7 cellular contexts compared by ENCODE assay signal in genomic region chr1:39691383-39692151, GRCh38. TPM values are rescaled to one million over a fixed set of nuclear protein-coding genes. Genes with fewer than 3 reads are reported as not detected.
DNase-seq lines count a peak whose midpoint lies in the region; ATAC-seq, FAIRE-seq and TF ChIP-seq lines count a peak whose summit lies in the region.

HPCAL4 (minus strand) TSS chr1:39691433; CDS start chr1:39684603, 6,830 bp downstream.

- no peaks in the 10 kb centered on the region for H3K36me3 ChIP-seq in HepG2 (replicated peaks in 1 of 2; ENCODE audit: control insufficient read depth in 1 of 2, insufficient read depth in 2 of 2, low read length in 2 of 2)

- BruUV-seq in HepG2 (replicated peaks; lab: Mats Ljungman, UMichigan), result no TSS peak

- no peaks in the 10 kb centered on the region for H3K79me2 ChIP-seq in HepG2 (ENCODE audit: insufficient read depth, low read length)

- no peaks in the 10 kb centered on the region for H3K9me3 ChIP-seq in HepG2 (ENCODE audit: low read length)

- no peak for TF ChIP-seq RAD21 in HepG2 (CRISPR knock-in tag; IDR thresholded peaks at IDR 0.05)

- intact Hi-C loops in HepG2 (cut with micrococcal nuclease; ENCODE audit: unreplicated experiment), result no loop called here

- no peak within 1 kb of the TSS for H3K9ac ChIP-seq in HepG2 (ENCODE audit: insufficient read depth, low read depth, low read length)

- CTCF ChIA-PET in HepG2 (lab: Yijun Ruan, JAX; ENCODE audit: low intra/inter-chr PET ratio, low total read pairs), result no interaction called here

- peaks cover 11% of the 10 kb centered on the region; the same call in 1 of the 2 replicates for H3K4me1 ChIP-seq in HepG2 (ENCODE audit: insufficient read depth, low read length)

- H3K27me3 ChIP-seq in HepG2 (ENCODE audit: control insufficient read depth in 1 of 2, insufficient read depth in 2 of 2, low read length in 2 of 2), result peaks cover 11 to 49% of the 10 kb centered on the region in 2 experiments; a peak in 4 of 5 replicates

- H4K20me1 ChIP-seq in HepG2 (ENCODE audit: insufficient read depth, low read length), result no peaks in the 10 kb centered on the region

- no peak for FAIRE-seq in HepG2 (lab: Jason Lieb, UNC)

- H2AFZ ChIP-seq in HepG2 (ENCODE audit: low read length), result no peak within 1 kb of the TSS

- 33% methylated on average over 19 of the region's 47 CpGs for WGBS in HepG2 (ENCODE audit: low lambda C conversion rate)

- peak; percentile 78 for ATAC-seq in GM18861 (IDR thresholded peaks at IDR 0.05; ENCODE audit: unreplicated experiment)
- ATAC-seq in HG03342 (IDR thresholded peaks at IDR 0.05; ENCODE audit: unreplicated experiment), result peak; percentile 85
- peak; percentile 98 for ATAC-seq in HepG2

- peak within 1 kb of the TSS in 1 of 3 experiments; percentile 43; a peak in 1 of 6 replicates for H3K4me3 ChIP-seq in HepG2 (replicated peaks in 1 of 3; ENCODE audit: insufficient read depth in 1 of 3, low read depth in 2 of 3, low read length in 3 of 3)

- no peak within 1 kb of the TSS for H3K27ac ChIP-seq in HepG2 (ENCODE audit: extremely low read length, insufficient read depth, low read length)

- peak; percentile 100 for DNase-seq in NCI-H510A (lab: John Stamatoyannopoulos, UW)
- peak; percentile 90 for DNase-seq in activated CD4-positive, alpha-beta T cell treated with anti-CD3 and anti-CD28 coated beads, Interleukin-2, amount 50 U/mL, for 4 hours
- DNase-seq in dermis blood vessel endothelial cell, result peak; percentile 68
- DNase-seq in HepG2 (ENCODE audit: low spot score), result peak; percentile 72
- peak; percentile 78 to 79 for DNase-seq in stimulated activated CD4-positive, alpha-beta T cell treated with anti-CD3 and anti-CD28 coated beads, Interleukin-2, amount 100 ng/mL, for 48 hours

- in situ Hi-C loops in HepG2 (cut with HindIII; ENCODE audit: extremely low pct_ligation_motif_present, low pct_unique_long_range_greater_than_20kb), result no loop called here

- no peak for TF ChIP-seq CTCF in HepG2 (CRISPR knock-in tag; IDR thresholded peaks at IDR 0.05)

- TF ChIP-seq EP300 in HepG2 (IDR thresholded peaks at IDR 0.05; ENCODE audit: low read depth in 2 of 2, low read length in 2 of 2) (no peak), HepG2 (CRISPR knock-in tag; IDR thresholded peaks at IDR 0.05; ENCODE audit: borderline replicate concordance) (no peak)

- H3K4me2 ChIP-seq in HepG2 (ENCODE audit: low read depth, low read length), result peak within 1 kb of the TSS; percentile 69

- no peak for TF ChIP-seq POLR2A in HepG2 (IDR thresholded peaks at IDR 0.05; ENCODE audit: insufficient read depth in 1 of 2, low read depth in 2 of 2, low read length in 2 of 2)

- POLR2A ChIA-PET in HepG2 (lab: Yijun Ruan, JAX), result no interaction called here

TF ChIP-seq in HepG2, 621 proteins besides CTCF, POLR2A, EP300 and RAD21:
- TF ChIP-seq ZNF580 (CRISPR knock-in tag; IDR thresholded peaks at IDR 0.05; ENCODE audit: borderline replicate concordance, low read depth) (0 out of 2 replicates have a peak, but pooled peaks have one; percentile 18), EZH2 (conservative IDR thresholded peaks at IDR 0.05; ENCODE audit: low read depth, low read length) (0 out of 2 replicates have a peak, but pooled peaks have one; percentile 15), GABPB1 (CRISPR knock-in tag; IDR thresholded peaks at IDR 0.05) (peak; percentile 41; the same call in 1 of the 2 replicates), RAD51 (IDR thresholded peaks at IDR 0.05; ENCODE audit: borderline replicate concordance) (no peak), PBX2 (CRISPR knock-in tag; IDR thresholded peaks at IDR 0.05) (peak; percentile 83), RARG (CRISPR knock-in tag; IDR thresholded peaks at IDR 0.05; ENCODE audit: low read depth) (no peak), BCL6 (CRISPR knock-in tag; IDR thresholded peaks at IDR 0.05) (0 out of 2 replicates have a peak, but pooled peaks have one; percentile 16), SP1 (IDR thresholded peaks at IDR 0.05) (no peak), SP1 (CRISPR knock-in tag; IDR thresholded peaks at IDR 0.05) (0 out of 2 replicates have a peak, but pooled peaks have one; percentile 17), RFX3 (CRISPR knock-in tag; IDR thresholded peaks at IDR 0.05) (0 out of 2 replicates have a peak, but pooled peaks have one; percentile 12), UBTF (CRISPR knock-in tag; IDR thresholded peaks at IDR 0.05) (peak; percentile 45; the same call in 1 of the 2 replicates), NFYC (CRISPR knock-in tag; IDR thresholded peaks at IDR 0.05) (peak; percentile 78), NFYB (CRISPR knock-in tag; IDR thresholded peaks at IDR 0.05) (peak; percentile 78), SP2 (CRISPR knock-in tag; IDR thresholded peaks at IDR 0.05) (peak; percentile 82), TBL1XR1 (IDR thresholded peaks at IDR 0.05; ENCODE audit: borderline replicate concordance, low read length, partially characterized antibody) (no peak), ZNF724P (CRISPR knock-in tag; IDR thresholded peaks at IDR 0.05; ENCODE audit: borderline replicate concordance) (no peak), KDM2A (CRISPR knock-in tag; IDR thresholded peaks at IDR 0.05; ENCODE audit: borderline replicate concordance, low read depth) (peak; percentile 23; the same call in 1 of the 2 replicates), RFX1 (IDR thresholded peaks at IDR 0.05) (peak; percentile 52)

RNA-seq across cellular contexts. Expression of gene HPCAL4, which starts in this region (rescaled TPM):
- total RNA-seq in dermis blood vessel endothelial cell (under 0.01 TPM in 1 of 2 replicates, not detected in the other), HepG2 (2016; rRNA removed; fragmentation: Illumina TruSeq; extraction: Trizol) (not detected in 2 replicates)
- total RNA-seq in HepG2 (2016; cell fraction: cytosol; rRNA removed; fragmentation: Illumina TruSeq; extraction: Trizol; ENCODE audit: low read depth), result not detected in 2 replicates
- total RNA-seq in HepG2 (2016; cell fraction: insoluble cytoplasmic fraction; rRNA removed; fragmentation: Illumina TruSeq; extraction: Trizol), result not detected in 2 replicates
- total RNA-seq in HepG2 (2016; cell fraction: membrane; rRNA removed; fragmentation: Illumina TruSeq; extraction: Trizol), result not detected in 2 replicates
- not detected in 2 replicates for total RNA-seq in HepG2 (2016; cell fraction: nucleus; rRNA removed; fragmentation: Illumina TruSeq; extraction: Trizol)
- polyA plus RNA-seq in HepG2 (2011; rRNA removed), result not detected in 2 replicates
- polyA plus RNA-seq in HepG2 (2011; cell fraction: cytosol; rRNA removed), result not detected in 2 replicates
- not detected in 2 replicates for polyA plus RNA-seq in HepG2 (2011; cell fraction: nucleus; rRNA removed)
- polyA plus RNA-seq in HepG2 (2012), result not detected in 2 replicates
- not detected in 2 replicates for polyA plus RNA-seq in HepG2 (2016; cell fraction: cytosol; fragmentation: Illumina TruSeq; extraction: Trizol; ENCODE audit: low read depth)
- not detected in 2 replicates for polyA plus RNA-seq in HepG2 (2016; cell fraction: insoluble cytoplasmic fraction; fragmentation: Illumina TruSeq; extraction: Trizol; ENCODE audit: low read depth)
- not detected in 2 replicates for polyA plus RNA-seq in HepG2 (2016; cell fraction: membrane; fragmentation: Illumina TruSeq; extraction: Trizol; ENCODE audit: low read depth)
- not detected in 2 replicates for polyA plus RNA-seq in HepG2 (2016; cell fraction: nucleus; fragmentation: Illumina TruSeq; extraction: Trizol; ENCODE audit: insufficient read depth, low read depth)
- 0.23 TPM in 1 of 2 replicates, not detected in the other for polyA minus RNA-seq in HepG2 (2011; rRNA and poly(A)+ RNA removed; ENCODE audit: low replicate concordance)
- not detected in 2 replicates for polyA minus RNA-seq in HepG2 (2011; cell fraction: cytosol; rRNA and poly(A)+ RNA removed)
- not detected in 2 replicates for polyA minus RNA-seq in HepG2 (2011; cell fraction: nucleus; rRNA and poly(A)+ RNA removed)

Comparison
In these comparisons a context has a peak if more than half of its experiments do, and no peak if none do; other contexts are left out.
1. Peak in DNase-seq in dermis blood vessel endothelial cell; RNA of the gene not detected or under 1 TPM.
2. Peak in DNase-seq, ATAC-seq and H3K4me2 ChIP-seq in HepG2; RNA of the gene not detected or under 1 TPM.